ENCODE assay signal across 1 cellular context in the genomic region with DNA sequence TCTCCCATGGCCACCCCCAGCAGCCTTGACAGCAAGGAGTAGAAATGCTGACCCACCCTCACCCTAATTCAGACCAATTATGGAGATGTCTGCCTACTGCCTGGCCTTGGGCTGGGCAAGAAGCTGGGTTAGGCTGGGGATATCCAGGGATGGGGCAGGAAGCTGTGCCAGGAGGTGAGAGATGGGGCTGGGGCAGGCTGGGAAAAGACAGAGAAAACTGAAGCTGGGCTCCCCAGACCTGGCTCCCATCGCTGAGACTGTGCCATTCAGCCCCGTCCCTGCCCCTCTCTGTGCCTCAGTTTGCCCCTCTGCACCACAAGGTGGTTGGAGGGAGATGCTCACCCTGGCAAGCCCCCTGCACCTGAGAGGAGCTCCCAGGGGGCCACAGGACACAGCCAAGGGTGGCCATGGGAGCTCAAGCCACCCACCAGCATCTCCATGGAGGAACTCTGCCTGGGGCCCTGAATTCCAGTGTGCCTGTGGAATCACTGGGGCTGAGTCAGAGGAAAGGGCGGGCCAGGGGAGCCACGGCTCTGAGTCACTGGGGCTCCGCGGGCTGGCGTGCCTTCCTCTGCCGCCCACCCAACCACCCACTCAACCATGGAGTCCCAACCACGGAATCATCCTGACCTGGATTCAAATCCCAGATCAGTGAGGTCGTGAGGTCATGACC.
TF ChIP-seq lines count a peak whose summit lies in the region.

No MANE protein-coding gene starts in this region.

TF ChIP-seq in endothelial cell of umbilical vein, 7 proteins besides CTCF, POLR2A, EP300 and RAD21:
- TF ChIP-seq EZH2 (IDR thresholded peaks at IDR 0.05; ENCODE audit: borderline replicate concordance, low read depth, low read length, severe bottlenecking) (no peak), FOS (IDR thresholded peaks at IDR 0.05; ENCODE audit: borderline replicate concordance, insufficient read depth, low read length) (peak; percentile 99), POLR2AphosphoS5 (IDR thresholded peaks at IDR 0.05; ENCODE audit: insufficient read depth, low read depth, low read length) (peak; percentile 72), JUN (IDR thresholded peaks at IDR 0.05; ENCODE audit: borderline replicate concordance, insufficient read depth, insufficient read length, low read depth) (peak; percentile 48)
